In the genomic region with DNA sequence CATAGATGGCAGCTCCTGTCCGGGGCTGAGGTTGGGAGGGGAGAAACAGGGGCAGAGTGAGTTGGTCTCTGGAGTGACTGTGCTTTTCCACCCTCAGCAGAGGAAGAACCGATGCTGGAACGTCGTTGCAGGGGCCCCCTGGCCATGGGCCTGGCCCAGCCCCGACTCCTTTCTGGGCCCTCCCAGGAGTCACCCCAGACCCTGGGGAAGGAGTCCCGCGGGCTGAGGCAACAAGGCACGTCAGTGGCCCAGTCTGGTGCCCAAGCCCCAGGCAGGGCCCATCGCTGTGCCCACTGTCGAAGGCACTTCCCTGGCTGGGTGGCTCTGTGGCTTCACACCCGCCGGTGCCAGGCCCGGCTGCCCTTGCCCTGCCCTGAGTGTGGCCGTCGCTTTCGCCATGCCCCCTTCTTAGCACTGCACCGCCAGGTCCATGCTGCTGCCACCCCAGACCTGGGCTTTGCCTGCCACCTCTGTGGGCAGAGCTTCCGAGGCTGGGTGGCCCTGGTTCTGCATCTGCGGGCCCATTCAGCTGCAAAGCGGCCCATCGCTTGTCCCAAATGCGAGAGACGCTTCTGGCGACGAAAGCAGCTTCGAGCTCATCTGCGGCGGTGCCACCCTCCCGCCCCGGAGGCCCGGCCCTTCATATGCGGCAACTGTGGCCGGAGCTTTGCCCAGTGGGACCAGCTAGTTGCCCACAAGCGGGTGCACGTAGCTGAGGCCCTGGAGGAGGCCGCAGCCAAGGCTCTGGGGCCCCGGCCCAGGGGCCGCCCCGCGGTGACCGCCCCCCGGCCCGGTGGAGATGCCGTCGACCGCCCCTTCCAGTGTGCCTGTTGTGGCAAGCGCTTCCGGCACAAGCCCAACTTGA, we compare ENCODE assay signal across 10 cellular contexts. TPM values are rescaled to one million over a fixed set of nuclear protein-coding genes. Genes with fewer than 3 reads are reported as not detected.
DNase-seq lines count a peak whose midpoint lies in the region; ATAC-seq and TF ChIP-seq lines count a peak whose summit lies in the region.
"Had no signal": no experiment of that assay in that cellular context is flagged by ENCODE, and none has a peak within 500 bp of the region (broad histone marks: within the 10 kb centered on the region; RNA-seq: fewer than 3 reads in every experiment).

No MANE protein-coding gene starts in this region.

- intact Hi-C loops in psoas muscle (cut with DNase I), result no loop called here

- H3K4me1 ChIP-seq in psoas muscle (peaks cover 60% of the 10 kb centered on the region), right atrium auricular region (peaks cover 0 to 48% of the 10 kb centered on the region in 2 donors)

- no peak for TF ChIP-seq CTCF in HFFc6 (IDR thresholded peaks at IDR 0.05)
- no peak for TF ChIP-seq CTCF in brain (conservative IDR thresholded peaks at IDR 0.05)
- no peak for TF ChIP-seq CTCF in psoas muscle (IDR thresholded peaks at IDR 0.05)
- no peak for TF ChIP-seq CTCF in right atrium auricular region (IDR thresholded peaks at IDR 0.05)

- H3K4me1 Mint-ChIP-seq in HFFc6 (ENCODE audit: low read depth) (peaks cover 24% of the 10 kb centered on the region), brain (peaks cover 63% of the 10 kb centered on the region)
- peaks cover 52% of the 10 kb centered on the region for H3K4me1 Mint-ChIP-seq in activated T-cell treated with anti-CD3 and anti-CD28 coated beads, Interleukin-2, amount 50 U/mL, for 24 hours (ENCODE audit: low read depth)

- peak overlapping the region; percentile 98 for H3K27ac Mint-ChIP-seq in HFFc6
- H3K27ac Mint-ChIP-seq in brain, result peak overlapping the region in 4 of 5 experiments; percentile 99 to 100 (median 99)
- no peak overlapping the region for H3K27ac Mint-ChIP-seq in activated T-cell treated with anti-CD3 and anti-CD28 coated beads, Interleukin-2, amount 50 U/mL, for 24 hours
- H3K27ac Mint-ChIP-seq: dendritic cell treated with granulocyte-macrophage colony-stimulating factor and Interleukin-4, amounts not matched to agents 40 ng/mL and 50 ng/mL, for 4 days had no signal

- H3K36me3 ChIP-seq in psoas muscle (ENCODE audit: insufficient read depth in 1 of 2, low read depth in 1 of 2), result peaks cover 0 to 51% of the 10 kb centered on the region in 2 donors
- H3K36me3 ChIP-seq in right atrium auricular region, result peaks cover 41% of the 10 kb centered on the region

- peaks cover 9% of the 10 kb centered on the region for H3K27me3 Mint-ChIP-seq in HFFc6 (ENCODE audit: insufficient read depth)
- peaks cover 5% of the 10 kb centered on the region for H3K27me3 Mint-ChIP-seq in brain
- H3K27me3 Mint-ChIP-seq in activated T-cell treated with anti-CD3 and anti-CD28 coated beads, Interleukin-2, amount 50 U/mL, for 24 hours, result no peaks in the 10 kb centered on the region
- H3K27me3 Mint-ChIP-seq: dendritic cell treated with granulocyte-macrophage colony-stimulating factor and Interleukin-4, amounts not matched to agents 40 ng/mL and 50 ng/mL, for 4 days had no signal

- H3K36me3 Mint-ChIP-seq in HFFc6 (ENCODE audit: low read depth) (peaks cover 5% of the 10 kb centered on the region), brain (peaks cover 38% of the 10 kb centered on the region)
- peaks cover 53% of the 10 kb centered on the region for H3K36me3 Mint-ChIP-seq in activated T-cell treated with anti-CD3 and anti-CD28 coated beads, Interleukin-2, amount 50 U/mL, for 24 hours (ENCODE audit: low read depth)

- H3K27me3 ChIP-seq in psoas muscle (ENCODE audit: insufficient read depth in 3 of 3, low read length in 2 of 3), result no peaks in the 10 kb centered on the region
- no peaks in the 10 kb centered on the region for H3K27me3 ChIP-seq in right atrium auricular region

- H3K4me3 ChIP-seq in psoas muscle, result peak overlapping the region; percentile 97
- no peak overlapping the region for H3K4me3 ChIP-seq in right atrium auricular region

- H3K9me3 Mint-ChIP-seq in HFFc6 (no peaks in the 10 kb centered on the region), brain (peaks cover 0 to 2% (median 0%) of the 10 kb centered on the region in 5 experiments)
- no peaks in the 10 kb centered on the region for H3K9me3 Mint-ChIP-seq in activated T-cell treated with anti-CD3 and anti-CD28 coated beads, Interleukin-2, amount 50 U/mL, for 24 hours
- H3K9me3 Mint-ChIP-seq: dendritic cell treated with granulocyte-macrophage colony-stimulating factor and Interleukin-4, amounts not matched to agents 40 ng/mL and 50 ng/mL, for 4 days had no signal

- DNase-seq in HFFc6, result no peak
- no peak for DNase-seq in psoas muscle
- DNase-seq in epidermal melanocyte (ENCODE audit: insufficient read length, low spot score), result no peak
- DNase-seq in activated T-cell treated with anti-CD3 and anti-CD28 coated beads, Interleukin-2, amount 50 U/mL, for 24 hours, result no peak
- no peak for DNase-seq in right atrium auricular region (ENCODE audit: low spot score)
- DNase-seq: DMS79, NCI-H345, retina had no signal

- no peak for ATAC-seq in psoas muscle

- H3K27ac ChIP-seq in psoas muscle, result peak overlapping the region; percentile 99
- H3K27ac ChIP-seq in right atrium auricular region, result no peak overlapping the region

- no peaks in the 10 kb centered on the region for H3K9me3 ChIP-seq in psoas muscle
- no peaks in the 10 kb centered on the region for H3K9me3 ChIP-seq in right atrium auricular region

- WGBS in psoas muscle, 3 donors, result 80 to 86% (median 86%) methylated on average over 48 of the region's 48 CpGs

- peak overlapping the region; percentile 96; the same call in 1 of the 2 replicates for H3K4me3 Mint-ChIP-seq in HFFc6
- H3K4me3 Mint-ChIP-seq in brain, result peak overlapping the region in 3 of 5 experiments; percentile 96 to 98 (median 98)
- H3K4me3 Mint-ChIP-seq in activated T-cell treated with anti-CD3 and anti-CD28 coated beads, Interleukin-2, amount 50 U/mL, for 24 hours, result no peak overlapping the region
- H3K4me3 Mint-ChIP-seq: dendritic cell treated with granulocyte-macrophage colony-stimulating factor and Interleukin-4, amounts not matched to agents 40 ng/mL and 50 ng/mL, for 4 days had no signal

RNA-seq across cellular contexts. Expression of a gene that starts 2.7 kb away (rescaled TPM):
- total RNA-seq in HFFc6 (2021; fragmentation: NEBNext Ultra II Directional; extraction: Animal tissue kit (Norgen Biotek cat#: 25700)), result 10 to 100 TPM; 68.8 to 78.3 (median 75.5) TPM
- polyA plus RNA-seq in brain (ENCODE audit: insufficient read depth, low read depth, low replicate concordance), result 146 TPM
- total RNA-seq in psoas muscle, result 100 to 1,000 TPM; 112 to 212 (median 137) TPM
- polyA plus RNA-seq in psoas muscle, result 100 to 1,000 TPM in 1 of 3 donors, 10 to 100 TPM in 2; 80.2 to 133 (median 83.2) TPM
- total RNA-seq in right atrium auricular region, result 100 to 1,000 TPM in 1 of 2 donors, 10 to 100 TPM in 1; 100.0 to 110 TPM

RNA-seq across cellular contexts. Expression of a gene that starts 7.8 kb away (rescaled TPM):
- total RNA-seq in HFFc6 (2021; fragmentation: NEBNext Ultra II Directional; extraction: Animal tissue kit (Norgen Biotek cat#: 25700)), result 1 to 10 TPM; 2.7 to 3.8 (median 2.9) TPM
- polyA plus RNA-seq in brain (ENCODE audit: insufficient read depth, low read depth, low replicate concordance), result 23.0 TPM
- total RNA-seq in psoas muscle, result 1 to 10 TPM; 1.6 to 3.2 (median 2.8) TPM
- polyA plus RNA-seq in psoas muscle, result 1 to 10 TPM; 2.6 to 3.8 (median 3.7) TPM
- 1 to 10 TPM; 4.1 to 6.2 TPM for total RNA-seq in right atrium auricular region

RNA-seq across cellular contexts. Expression of a gene that starts 29.9 kb away (rescaled TPM):
- under 1 TPM in 2 of 6 experiments, not detected in 4; 0.28 to 0.39 TPM for total RNA-seq in HFFc6 (2021; fragmentation: NEBNext Ultra II Directional; extraction: Animal tissue kit (Norgen Biotek cat#: 25700))
- polyA plus RNA-seq in brain (ENCODE audit: insufficient read depth, low read depth, low replicate concordance) (33.0 TPM), psoas muscle (1 to 10 TPM; 6.3 to 7.7 (median 7.3) TPM)
- total RNA-seq in psoas muscle (10 to 100 TPM in 2 of 4 donors, 1 to 10 TPM in 2; 4.1 to 17.9 (median 8.7) TPM), right atrium auricular region (100 to 1,000 TPM; 105 to 197 TPM)

RNA-seq across cellular contexts. Expression of a gene that starts 48.0 kb away (rescaled TPM):
- not detected for total RNA-seq in HFFc6 (2021; fragmentation: NEBNext Ultra II Directional; extraction: Animal tissue kit (Norgen Biotek cat#: 25700))
- 3.0 TPM for polyA plus RNA-seq in brain (ENCODE audit: insufficient read depth, low read depth, low replicate concordance)
- total RNA-seq in psoas muscle, result 1 to 10 TPM in 3 of 4 donors, under 1 TPM in 1; 0.71 to 3.3 (median 3.0) TPM
- polyA plus RNA-seq in psoas muscle, result 1 to 10 TPM; 1.3 to 3.7 (median 1.4) TPM
- total RNA-seq in right atrium auricular region, result 1 to 10 TPM; 3.2 to 4.1 TPM

RNA-seq across cellular contexts. Expression of a gene that starts 48.2 kb away (rescaled TPM):
- not detected for total RNA-seq in HFFc6 (2021; fragmentation: NEBNext Ultra II Directional; extraction: Animal tissue kit (Norgen Biotek cat#: 25700))
- polyA plus RNA-seq in brain (ENCODE audit: insufficient read depth, low read depth, low replicate concordance), result 90.8 TPM
- 1 to 10 TPM in 3 of 4 donors, under 1 TPM in 1; 0.88 to 4.4 (median 2.6) TPM for total RNA-seq in psoas muscle
- polyA plus RNA-seq in psoas muscle, result 1 to 10 TPM; 2.0 to 3.8 (median 3.3) TPM
- total RNA-seq in right atrium auricular region, result 1 to 10 TPM; 9.7 to 9.8 TPM

Comparison
In these comparisons a context has a peak if more than half of its experiments do, and no peak if none do; other contexts are left out.
1. RNA of a gene that starts 29.9 kb away (total RNA-seq): 105 to 197 TPM in right atrium auricular region; 4.1 to 17.9 TPM in psoas muscle and 0.28 to 0.39 TPM in HFFc6; every median in the first group is over 4 times any median in the second.